Comparison of ENCODE assay signal across 17 cellular contexts in the genomic region with DNA sequence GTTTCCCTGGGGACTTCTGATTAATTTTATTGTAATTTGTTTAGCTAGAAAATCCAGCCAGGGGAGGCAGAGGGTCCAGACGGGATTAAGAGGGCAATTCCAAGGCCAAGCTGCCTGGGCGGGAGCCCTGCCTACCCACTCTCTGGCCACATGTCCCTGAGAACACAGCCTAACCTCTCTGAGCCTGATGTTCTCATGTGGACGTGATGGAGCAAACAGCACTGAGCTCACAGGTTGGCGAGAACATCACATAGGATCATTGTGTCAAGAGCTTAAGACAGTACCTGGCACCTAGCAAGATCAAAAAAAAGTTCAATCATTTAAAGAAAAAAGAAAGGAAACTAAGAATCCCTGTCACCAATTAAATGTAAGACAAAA. TPM values are rescaled to one million over a fixed set of nuclear protein-coding genes. Genes with fewer than 3 reads are reported as not detected.
DNase-seq lines count a peak whose midpoint lies in the region; ATAC-seq lines count a peak whose summit lies in the region.
"Had no signal": no experiment of that assay in that cellular context is flagged by ENCODE, and none has a peak within 500 bp of the region (broad histone marks: within the 10 kb centered on the region; RNA-seq: fewer than 3 reads in every experiment).

No MANE protein-coding gene starts in this region.

- no peaks in the 10 kb centered on the region for H3K79me1 ChIP-seq in mesenchymal stem cell (replicated peaks; ENCODE audit: low read length, poor library complexity, severe bottlenecking)

- no peaks in the 10 kb centered on the region for H3K36me3 Mint-ChIP-seq in activated naive CD4-positive, alpha-beta T cell treated with anti-CD3 and anti-CD28 coated beads for 36 hours (ENCODE audit: low read depth)
- H3K36me3 Mint-ChIP-seq in activated naive CD8-positive, alpha-beta T cell treated with anti-CD3 and anti-CD28 coated beads for 36 hours: no peaks in the 10 kb centered on the region

- ATAC-seq in GM19395 (IDR thresholded peaks at IDR 0.05; ENCODE audit: unreplicated experiment): no peak

- no peak for DNase-seq in activated naive CD4-positive, alpha-beta T cell treated with anti-CD3 and anti-CD28 coated beads for 36 hours
- DNase-seq in activated naive CD4-positive, alpha-beta T cell (lab: John Stamatoyannopoulos, UW): no peak
- no peak for DNase-seq in activated naive CD8-positive, alpha-beta T cell treated with anti-CD3 and anti-CD28 coated beads for 36 hours
- DNase-seq in mesenchymal stem cell (no peak), medulla oblongata (ENCODE audit: extremely low spot score) (no peak), midbrain (lab: John Stamatoyannopoulos, UW) (no peak)
- DNase-seq: activated CD8-positive, alpha-beta memory T cell treated with anti-CD3 and anti-CD28 coated beads, Interleukin-2, amount 50 U/mL, for 4 hours; head of caudate nucleus; MM.1S; NCI-H510A treated with DMSO at 0.1 percent for 48 hours; stimulated activated CD4-positive, alpha-beta T cell treated with anti-CD3 and anti-CD28 coated beads, Interleukin-2, amount 100 ng/mL, for 24 hours; transverse colon had no signal

- no peak overlapping the region for H3K18ac ChIP-seq in mesenchymal stem cell (ENCODE audit: low read depth in 1 of 2, low read length in 2 of 2)

- H2BK120ac ChIP-seq in mesenchymal stem cell (ENCODE audit: low read depth, low read length): no peak overlapping the region

- H3K4me1 Mint-ChIP-seq in activated naive CD4-positive, alpha-beta T cell treated with anti-CD3 and anti-CD28 coated beads for 36 hours (ENCODE audit: low read depth): peaks cover 7% of the 10 kb centered on the region
- peaks cover 10% of the 10 kb centered on the region for H3K4me1 Mint-ChIP-seq in activated naive CD8-positive, alpha-beta T cell treated with anti-CD3 and anti-CD28 coated beads for 36 hours

- H3K27ac ChIP-seq in mesenchymal stem cell (ENCODE audit: low read length, poor library complexity, severe bottlenecking) (no peak overlapping the region), subcutaneous abdominal adipose tissue (ENCODE audit: low read depth, low read length) (peak overlapping the region; percentile 30)
- H3K27ac ChIP-seq: SK-N-MC had no signal

- H3K27me3 ChIP-seq in mesenchymal stem cell (ENCODE audit: control insufficient read depth in 1 of 2, insufficient read depth in 1 of 2, low read length in 2 of 2) (peaks cover 0 to 3% of the 10 kb centered on the region in 2 experiments), subcutaneous abdominal adipose tissue (ENCODE audit: control insufficient read depth in 5 of 5, insufficient read depth in 4 of 5, low read length in 5 of 5) (peaks cover 0 to 14% (median 6%) of the 10 kb centered on the region in 5 donors)
- H3K27me3 ChIP-seq: transverse colon had no signal

- H3K36me3 ChIP-seq in mesenchymal stem cell (ENCODE audit: control insufficient read depth in 1 of 2, insufficient read depth in 2 of 2, low read depth in 1 of 2, low read length in 2 of 2) (no peaks in the 10 kb centered on the region), subcutaneous abdominal adipose tissue (ENCODE audit: control insufficient read depth in 5 of 5, insufficient read depth in 5 of 5, low read length in 5 of 5) (no peaks in the 10 kb centered on the region)
- H3K36me3 ChIP-seq: transverse colon had no signal

- peak overlapping the region; percentile 59 for H3K4me3 Mint-ChIP-seq in activated naive CD4-positive, alpha-beta T cell treated with anti-CD3 and anti-CD28 coated beads for 36 hours
- H3K4me3 Mint-ChIP-seq in activated naive CD8-positive, alpha-beta T cell treated with anti-CD3 and anti-CD28 coated beads for 36 hours: peak overlapping the region; percentile 49
- H3K4me3 Mint-ChIP-seq: dendritic cell treated with granulocyte-macrophage colony-stimulating factor and Interleukin-4, amounts not matched to agents 40 ng/mL and 50 ng/mL, for 4 days had no signal

- intact Hi-C loops in activated naive CD4-positive, alpha-beta T cell treated with anti-CD3 and anti-CD28 coated beads for 36 hours (cut with micrococcal nuclease): no loop called here

- H3K9me3 ChIP-seq in mesenchymal stem cell (ENCODE audit: control insufficient read depth, low read length) (peaks cover 5% of the 10 kb centered on the region), subcutaneous abdominal adipose tissue (ENCODE audit: control insufficient read depth in 5 of 5, low read length in 5 of 5) (peaks cover 0 to 10% (median 3%) of the 10 kb centered on the region in 5 donors)
- H3K9me3 ChIP-seq: transverse colon had no signal

- H3K4me1 ChIP-seq in mesenchymal stem cell (ENCODE audit: control insufficient read depth, insufficient read depth, low read depth, low read length) (peaks cover 14% of the 10 kb centered on the region), subcutaneous abdominal adipose tissue (ENCODE audit: control insufficient read depth in 5 of 5, insufficient read depth in 5 of 5, low read length in 5 of 5) (peaks cover 5 to 19% (median 16%) of the 10 kb centered on the region in 5 donors)

- CTCF ChIA-PET in activated naive CD4-positive, alpha-beta T cell treated with anti-CD3 and anti-CD28 coated beads for 36 hours (lab: Charles Lee): interaction anchor here (0.8 to 2.1 kb wide), 4 partner anchors 65 to 77 kb away, joined by 3 to 9 read pairs (median 3); no protein-coding TSS in a partner anchor

- H2AFZ ChIP-seq in mesenchymal stem cell (ENCODE audit: low read depth, low read length): no peak overlapping the region

- H3K9ac ChIP-seq in mesenchymal stem cell (ENCODE audit: low read length) (peak overlapping the region; percentile 84), subcutaneous abdominal adipose tissue (ENCODE audit: low read length in 5 of 5) (peak overlapping the region in 3 of 5 donors; percentile 51 to 75 (median 74))

- H2BK12ac ChIP-seq in mesenchymal stem cell (ENCODE audit: low read length in 2 of 2): no peak overlapping the region

- no peak overlapping the region for H2AK5ac ChIP-seq in mesenchymal stem cell (ENCODE audit: low read length, severe bottlenecking)

- no peak overlapping the region for H2BK5ac ChIP-seq in mesenchymal stem cell (ENCODE audit: low read depth, low read length, poor library complexity, severe bottlenecking)

- H3K27me3 Mint-ChIP-seq in activated naive CD4-positive, alpha-beta T cell treated with anti-CD3 and anti-CD28 coated beads for 36 hours (ENCODE audit: low read depth): peaks cover 17% of the 10 kb centered on the region
- peaks cover 39% of the 10 kb centered on the region for H3K27me3 Mint-ChIP-seq in activated naive CD8-positive, alpha-beta T cell treated with anti-CD3 and anti-CD28 coated beads for 36 hours

- no peaks in the 10 kb centered on the region for H3K9me3 Mint-ChIP-seq in activated naive CD4-positive, alpha-beta T cell treated with anti-CD3 and anti-CD28 coated beads for 36 hours
- H3K9me3 Mint-ChIP-seq in activated naive CD8-positive, alpha-beta T cell treated with anti-CD3 and anti-CD28 coated beads for 36 hours: no peaks in the 10 kb centered on the region
- H3K9me3 Mint-ChIP-seq: dendritic cell treated with granulocyte-macrophage colony-stimulating factor and Interleukin-4, amounts not matched to agents 40 ng/mL and 50 ng/mL, for 4 days had no signal

- H4K91ac ChIP-seq in mesenchymal stem cell (ENCODE audit: low read length): no peak overlapping the region

- H3K4me3 ChIP-seq in mesenchymal stem cell (ENCODE audit: insufficient read depth in 1 of 2, low read depth in 1 of 2, low read length in 2 of 2) (peak overlapping the region in 1 of 2 experiments; percentile 85), subcutaneous abdominal adipose tissue (ENCODE audit: low read depth in 1 of 5, low read length in 5 of 5) (peak overlapping the region in 3 of 5 donors; percentile 67 to 79 (median 76))
- H3K4me3 ChIP-seq: SK-N-MC had no signal

- H3K4me2 ChIP-seq in mesenchymal stem cell (ENCODE audit: low read length, poor library complexity, severe bottlenecking): no peak overlapping the region

- no peak overlapping the region for H3K27ac Mint-ChIP-seq in activated naive CD4-positive, alpha-beta T cell treated with anti-CD3 and anti-CD28 coated beads for 36 hours
- H3K27ac Mint-ChIP-seq in activated naive CD8-positive, alpha-beta T cell treated with anti-CD3 and anti-CD28 coated beads for 36 hours: no peak overlapping the region
- H3K27ac Mint-ChIP-seq: dendritic cell treated with granulocyte-macrophage colony-stimulating factor and Interleukin-4, amounts not matched to agents 40 ng/mL and 50 ng/mL, for 4 days had no signal

- H4K8ac ChIP-seq in mesenchymal stem cell (ENCODE audit: low read length): peak overlapping the region; percentile 5

- H3K23ac ChIP-seq in mesenchymal stem cell (ENCODE audit: low read length in 2 of 2): no peak overlapping the region

- WGBS in mesenchymal stem cell: 95% methylated on average over 4 of the region's 4 CpGs

- H3K14ac ChIP-seq in mesenchymal stem cell (ENCODE audit: low read length in 2 of 2): no peak overlapping the region

- H2BK15ac ChIP-seq in mesenchymal stem cell (ENCODE audit: low read depth, poor library complexity, severe bottlenecking): no peak overlapping the region

- H3K4ac ChIP-seq in mesenchymal stem cell (ENCODE audit: low read depth in 1 of 2, low read length in 2 of 2): no peak overlapping the region

RNA-seq across cellular contexts. Expression of gene LRRC2, which starts 1.0 kb away (rescaled TPM):
- total RNA-seq in activated naive CD4-positive, alpha-beta T cell treated with anti-CD3 and anti-CD28 coated beads for 36 hours: not detected
- not detected for total RNA-seq in activated naive CD8-positive, alpha-beta T cell treated with anti-CD3 and anti-CD28 coated beads for 36 hours
- 0.43 TPM for polyA plus RNA-seq in mesenchymal stem cell (2013, experiment 1 of 2)
- polyA plus RNA-seq in mesenchymal stem cell (2013, experiment 2 of 2): 0.47 TPM

RNA-seq across cellular contexts. Expression of gene FAM240A, which starts 47.2 kb away (rescaled TPM):
- not detected for total RNA-seq in activated naive CD4-positive, alpha-beta T cell treated with anti-CD3 and anti-CD28 coated beads for 36 hours
- not detected for total RNA-seq in activated naive CD8-positive, alpha-beta T cell treated with anti-CD3 and anti-CD28 coated beads for 36 hours
- polyA plus RNA-seq in mesenchymal stem cell (2013, experiment 1 of 2): not detected
- not detected for polyA plus RNA-seq in mesenchymal stem cell (2013, experiment 2 of 2)
- total RNA-seq: myocyte, transverse colon had no signal
